In genomic region chr2:55087501-55087900, GRCh38 we compare ENCODE assay signal across 1 cellular context.
TF ChIP-seq lines count a peak whose summit lies in the region.

No MANE protein-coding gene starts in this region.

TF ChIP-seq in K562, 482 proteins besides CTCF, POLR2A, EP300 and RAD21 (continues in another document):
- TF ChIP-seq NR4A1 (CRISPR knock-in tag; IDR thresholded peaks at IDR 0.05) (no peak), NR4A1 (tag; IDR thresholded peaks at IDR 0.05) (0 out of 2 replicates have a peak, but pooled peaks have one; percentile 33), L3MBTL2 (IDR thresholded peaks at IDR 0.05) (no peak), POLR3G (IDR thresholded peaks at IDR 0.05; ENCODE audit: extremely low read depth, insufficient read length, insufficient replicate concordance) (no peak), SMAD1 (IDR thresholded peaks at IDR 0.05; ENCODE audit: low read depth, low read length, partially characterized antibody) (no peak), ZNF431 (CRISPR knock-in tag; IDR thresholded peaks at IDR 0.05) (no peak), ATF3 (IDR thresholded peaks at IDR 0.05) (no peak), ATF3 (CRISPR knock-in tag; conservative IDR thresholded peaks at IDR 0.05) (no peak), STAT5A (IDR thresholded peaks at IDR 0.05; ENCODE audit: borderline replicate concordance, low read length) (no peak), RCOR1 (IDR thresholded peaks at IDR 0.05; ENCODE audit: borderline replicate concordance in 1 of 2, low read depth in 2 of 2, low read length in 2 of 2) (no peak), ZNF77 (CRISPR knock-in tag; IDR thresholded peaks at IDR 0.05) (no peak), NELFE (IDR thresholded peaks at IDR 0.05; ENCODE audit: insufficient read depth, insufficient read length) (no peak), ZBTB11 (CRISPR knock-in tag; IDR thresholded peaks at IDR 0.05) (no peak), UBTF (IDR thresholded peaks at IDR 0.05; ENCODE audit: borderline replicate concordance in 1 of 2, low read depth in 2 of 2, low read length in 2 of 2) (no peak), PHTF2 (CRISPR knock-in tag; IDR thresholded peaks at IDR 0.05) (no peak), NEUROD1 (IDR thresholded peaks at IDR 0.05; ENCODE audit: borderline replicate concordance, low read depth, low read length, partially characterized antibody) (no peak), PCBP2 (IDR thresholded peaks at IDR 0.05; ENCODE audit: low read depth, low read length, poor library complexity, severe bottlenecking) (no peak), HDAC1 (IDR thresholded peaks at IDR 0.05) (no peak), SNAPC5 (CRISPR knock-in tag; IDR thresholded peaks at IDR 0.05) (no peak), ZC3H8 (IDR thresholded peaks at IDR 0.05) (no peak), STAG1 (CRISPR knock-in tag; IDR thresholded peaks at IDR 0.05; ENCODE audit: borderline replicate concordance) (no peak), DPF2 (IDR thresholded peaks at IDR 0.05) (peak; percentile 53; the same call in 1 of the 2 replicates), CHAMP1 (IDR thresholded peaks at IDR 0.05) (no peak), MAFF (IDR thresholded peaks at IDR 0.05; ENCODE audit: low read length) (peak; percentile 88), CREB5 (CRISPR knock-in tag; IDR thresholded peaks at IDR 0.05) (no peak), SMARCA5 (IDR thresholded peaks at IDR 0.05) (no peak), BMI1 (IDR thresholded peaks at IDR 0.05; ENCODE audit: low read length) (no peak), MAFG (tag; conservative IDR thresholded peaks at IDR 0.05) (peak; percentile 96)
- TF ChIP-seq, protein P1, sequence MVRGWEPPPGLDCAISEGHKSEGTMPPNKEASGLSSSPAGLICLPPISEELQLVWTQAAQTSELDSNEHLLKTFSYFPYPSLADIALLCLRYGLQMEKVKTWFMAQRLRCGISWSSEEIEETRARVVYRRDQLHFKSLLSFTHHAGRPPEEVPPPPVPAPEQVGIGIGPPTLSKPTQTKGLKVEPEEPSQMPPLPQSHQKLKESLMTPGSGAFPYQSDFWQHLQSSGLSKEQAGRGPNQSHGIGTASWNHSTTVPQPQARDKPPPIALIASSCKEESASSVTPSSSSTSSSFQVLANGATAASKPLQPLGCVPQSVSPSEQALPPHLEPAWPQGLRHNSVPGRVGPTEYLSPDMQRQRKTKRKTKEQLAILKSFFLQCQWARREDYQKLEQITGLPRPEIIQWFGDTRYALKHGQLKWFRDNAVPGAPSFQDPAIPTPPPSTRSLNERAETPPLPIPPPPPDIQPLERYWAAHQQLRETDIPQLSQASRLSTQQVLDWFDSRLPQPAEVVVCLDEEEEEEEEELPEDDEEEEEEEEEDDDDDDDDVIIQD (CRISPR knock-in tag; IDR thresholded peaks at IDR 0.05), result no peak
- TF ChIP-seq, protein P2, sequence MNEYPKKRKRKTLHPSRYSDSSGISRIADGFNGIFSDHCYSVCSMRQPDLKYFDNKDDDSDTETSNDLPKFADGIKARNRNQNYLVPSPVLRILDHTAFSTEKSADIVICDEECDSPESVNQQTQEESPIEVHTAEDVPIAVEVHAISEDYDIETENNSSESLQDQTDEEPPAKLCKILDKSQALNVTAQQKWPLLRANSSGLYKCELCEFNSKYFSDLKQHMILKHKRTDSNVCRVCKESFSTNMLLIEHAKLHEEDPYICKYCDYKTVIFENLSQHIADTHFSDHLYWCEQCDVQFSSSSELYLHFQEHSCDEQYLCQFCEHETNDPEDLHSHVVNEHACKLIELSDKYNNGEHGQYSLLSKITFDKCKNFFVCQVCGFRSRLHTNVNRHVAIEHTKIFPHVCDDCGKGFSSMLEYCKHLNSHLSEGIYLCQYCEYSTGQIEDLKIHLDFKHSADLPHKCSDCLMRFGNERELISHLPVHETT (CRISPR knock-in tag; conservative IDR thresholded peaks at IDR 0.05 in 1 of 2, IDR thresholded peaks at IDR 0.05 in 1 of 2), result no peak
- TF ChIP-seq, protein P3, sequence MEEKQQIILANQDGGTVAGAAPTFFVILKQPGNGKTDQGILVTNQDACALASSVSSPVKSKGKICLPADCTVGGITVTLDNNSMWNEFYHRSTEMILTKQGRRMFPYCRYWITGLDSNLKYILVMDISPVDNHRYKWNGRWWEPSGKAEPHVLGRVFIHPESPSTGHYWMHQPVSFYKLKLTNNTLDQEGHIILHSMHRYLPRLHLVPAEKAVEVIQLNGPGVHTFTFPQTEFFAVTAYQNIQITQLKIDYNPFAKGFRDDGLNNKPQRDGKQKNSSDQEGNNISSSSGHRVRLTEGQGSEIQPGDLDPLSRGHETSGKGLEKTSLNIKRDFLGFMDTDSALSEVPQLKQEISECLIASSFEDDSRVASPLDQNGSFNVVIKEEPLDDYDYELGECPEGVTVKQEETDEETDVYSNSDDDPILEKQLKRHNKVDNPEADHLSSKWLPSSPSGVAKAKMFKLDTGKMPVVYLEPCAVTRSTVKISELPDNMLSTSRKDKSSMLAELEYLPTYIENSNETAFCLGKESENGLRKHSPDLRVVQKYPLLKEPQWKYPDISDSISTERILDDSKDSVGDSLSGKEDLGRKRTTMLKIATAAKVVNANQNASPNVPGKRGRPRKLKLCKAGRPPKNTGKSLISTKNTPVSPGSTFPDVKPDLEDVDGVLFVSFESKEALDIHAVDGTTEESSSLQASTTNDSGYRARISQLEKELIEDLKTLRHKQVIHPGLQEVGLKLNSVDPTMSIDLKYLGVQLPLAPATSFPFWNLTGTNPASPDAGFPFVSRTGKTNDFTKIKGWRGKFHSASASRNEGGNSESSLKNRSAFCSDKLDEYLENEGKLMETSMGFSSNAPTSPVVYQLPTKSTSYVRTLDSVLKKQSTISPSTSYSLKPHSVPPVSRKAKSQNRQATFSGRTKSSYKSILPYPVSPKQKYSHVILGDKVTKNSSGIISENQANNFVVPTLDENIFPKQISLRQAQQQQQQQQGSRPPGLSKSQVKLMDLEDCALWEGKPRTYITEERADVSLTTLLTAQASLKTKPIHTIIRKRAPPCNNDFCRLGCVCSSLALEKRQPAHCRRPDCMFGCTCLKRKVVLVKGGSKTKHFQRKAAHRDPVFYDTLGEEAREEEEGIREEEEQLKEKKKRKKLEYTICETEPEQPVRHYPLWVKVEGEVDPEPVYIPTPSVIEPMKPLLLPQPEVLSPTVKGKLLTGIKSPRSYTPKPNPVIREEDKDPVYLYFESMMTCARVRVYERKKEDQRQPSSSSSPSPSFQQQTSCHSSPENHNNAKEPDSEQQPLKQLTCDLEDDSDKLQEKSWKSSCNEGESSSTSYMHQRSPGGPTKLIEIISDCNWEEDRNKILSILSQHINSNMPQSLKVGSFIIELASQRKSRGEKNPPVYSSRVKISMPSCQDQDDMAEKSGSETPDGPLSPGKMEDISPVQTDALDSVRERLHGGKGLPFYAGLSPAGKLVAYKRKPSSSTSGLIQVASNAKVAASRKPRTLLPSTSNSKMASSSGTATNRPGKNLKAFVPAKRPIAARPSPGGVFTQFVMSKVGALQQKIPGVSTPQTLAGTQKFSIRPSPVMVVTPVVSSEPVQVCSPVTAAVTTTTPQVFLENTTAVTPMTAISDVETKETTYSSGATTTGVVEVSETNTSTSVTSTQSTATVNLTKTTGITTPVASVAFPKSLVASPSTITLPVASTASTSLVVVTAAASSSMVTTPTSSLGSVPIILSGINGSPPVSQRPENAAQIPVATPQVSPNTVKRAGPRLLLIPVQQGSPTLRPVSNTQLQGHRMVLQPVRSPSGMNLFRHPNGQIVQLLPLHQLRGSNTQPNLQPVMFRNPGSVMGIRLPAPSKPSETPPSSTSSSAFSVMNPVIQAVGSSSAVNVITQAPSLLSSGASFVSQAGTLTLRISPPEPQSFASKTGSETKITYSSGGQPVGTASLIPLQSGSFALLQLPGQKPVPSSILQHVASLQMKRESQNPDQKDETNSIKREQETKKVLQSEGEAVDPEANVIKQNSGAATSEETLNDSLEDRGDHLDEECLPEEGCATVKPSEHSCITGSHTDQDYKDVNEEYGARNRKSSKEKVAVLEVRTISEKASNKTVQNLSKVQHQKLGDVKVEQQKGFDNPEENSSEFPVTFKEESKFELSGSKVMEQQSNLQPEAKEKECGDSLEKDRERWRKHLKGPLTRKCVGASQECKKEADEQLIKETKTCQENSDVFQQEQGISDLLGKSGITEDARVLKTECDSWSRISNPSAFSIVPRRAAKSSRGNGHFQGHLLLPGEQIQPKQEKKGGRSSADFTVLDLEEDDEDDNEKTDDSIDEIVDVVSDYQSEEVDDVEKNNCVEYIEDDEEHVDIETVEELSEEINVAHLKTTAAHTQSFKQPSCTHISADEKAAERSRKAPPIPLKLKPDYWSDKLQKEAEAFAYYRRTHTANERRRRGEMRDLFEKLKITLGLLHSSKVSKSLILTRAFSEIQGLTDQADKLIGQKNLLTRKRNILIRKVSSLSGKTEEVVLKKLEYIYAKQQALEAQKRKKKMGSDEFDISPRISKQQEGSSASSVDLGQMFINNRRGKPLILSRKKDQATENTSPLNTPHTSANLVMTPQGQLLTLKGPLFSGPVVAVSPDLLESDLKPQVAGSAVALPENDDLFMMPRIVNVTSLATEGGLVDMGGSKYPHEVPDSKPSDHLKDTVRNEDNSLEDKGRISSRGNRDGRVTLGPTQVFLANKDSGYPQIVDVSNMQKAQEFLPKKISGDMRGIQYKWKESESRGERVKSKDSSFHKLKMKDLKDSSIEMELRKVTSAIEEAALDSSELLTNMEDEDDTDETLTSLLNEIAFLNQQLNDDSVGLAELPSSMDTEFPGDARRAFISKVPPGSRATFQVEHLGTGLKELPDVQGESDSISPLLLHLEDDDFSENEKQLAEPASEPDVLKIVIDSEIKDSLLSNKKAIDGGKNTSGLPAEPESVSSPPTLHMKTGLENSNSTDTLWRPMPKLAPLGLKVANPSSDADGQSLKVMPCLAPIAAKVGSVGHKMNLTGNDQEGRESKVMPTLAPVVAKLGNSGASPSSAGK (IDR thresholded peaks at IDR 0.05), result no peak
